1 cellular context compared by ENCODE assay signal in the genomic region with DNA sequence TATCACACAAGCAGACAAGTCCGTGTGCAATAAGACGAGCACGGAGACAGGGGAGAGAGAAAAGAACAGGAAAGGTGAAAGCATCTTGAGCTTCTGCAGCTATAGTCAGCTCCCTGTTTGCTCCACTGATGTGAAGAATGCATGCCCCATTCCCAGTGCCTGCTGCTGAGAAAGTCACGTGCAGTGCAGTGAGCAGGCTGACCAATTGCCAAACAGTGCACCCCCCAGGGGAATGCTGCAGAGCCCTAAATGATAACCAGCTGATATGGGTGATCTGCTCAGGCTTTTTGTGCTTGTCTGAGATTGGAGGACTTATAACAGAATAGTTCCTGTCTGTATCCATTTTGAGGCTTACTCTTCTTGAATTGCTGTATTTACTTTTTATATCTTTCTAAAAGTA.
TF ChIP-seq lines count a peak whose summit lies in the region.

No MANE protein-coding gene starts in this region.

TF ChIP-seq in SK-N-SH, 30 proteins besides CTCF, POLR2A, EP300 and RAD21:
- TF ChIP-seq FOXJ3 (CRISPR knock-in tag; IDR thresholded peaks at IDR 0.05): 0 out of 2 replicates have a peak, but pooled peaks have one; percentile 52
- TF ChIP-seq TEAD4 (IDR thresholded peaks at IDR 0.05; ENCODE audit: borderline replicate concordance, insufficient read depth): no peak
- TF ChIP-seq, protein P1, sequence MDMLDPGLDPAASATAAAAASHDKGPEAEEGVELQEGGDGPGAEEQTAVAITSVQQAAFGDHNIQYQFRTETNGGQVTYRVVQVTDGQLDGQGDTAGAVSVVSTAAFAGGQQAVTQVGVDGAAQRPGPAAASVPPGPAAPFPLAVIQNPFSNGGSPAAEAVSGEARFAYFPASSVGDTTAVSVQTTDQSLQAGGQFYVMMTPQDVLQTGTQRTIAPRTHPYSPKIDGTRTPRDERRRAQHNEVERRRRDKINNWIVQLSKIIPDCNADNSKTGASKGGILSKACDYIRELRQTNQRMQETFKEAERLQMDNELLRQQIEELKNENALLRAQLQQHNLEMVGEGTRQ (IDR thresholded peaks at IDR 0.05; ENCODE audit: borderline replicate concordance, low read depth, low read length): peak; percentile 64; the same call in 1 of the 2 replicates
- peak; percentile 77 for TF ChIP-seq RCOR1 (IDR thresholded peaks at IDR 0.05; ENCODE audit: low read length)
- peak; percentile 84 for TF ChIP-seq CHD2 (IDR thresholded peaks at IDR 0.05; ENCODE audit: low read length, partially characterized antibody)
- peak; percentile 51; the same call in 1 of the 2 replicates for TF ChIP-seq RFX5 (IDR thresholded peaks at IDR 0.05; ENCODE audit: low read length)
- TF ChIP-seq MXI1 (IDR thresholded peaks at IDR 0.05; ENCODE audit: low read depth, low read length): peak; percentile 75; the same call in 1 of the 2 replicates
- peak; percentile 76 for TF ChIP-seq GATA2 (CRISPR knock-in tag; IDR thresholded peaks at IDR 0.05)
- TF ChIP-seq, protein P2, sequence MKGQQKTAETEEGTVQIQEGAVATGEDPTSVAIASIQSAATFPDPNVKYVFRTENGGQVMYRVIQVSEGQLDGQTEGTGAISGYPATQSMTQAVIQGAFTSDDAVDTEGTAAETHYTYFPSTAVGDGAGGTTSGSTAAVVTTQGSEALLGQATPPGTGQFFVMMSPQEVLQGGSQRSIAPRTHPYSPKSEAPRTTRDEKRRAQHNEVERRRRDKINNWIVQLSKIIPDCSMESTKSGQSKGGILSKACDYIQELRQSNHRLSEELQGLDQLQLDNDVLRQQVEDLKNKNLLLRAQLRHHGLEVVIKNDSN (IDR thresholded peaks at IDR 0.05; ENCODE audit: borderline replicate concordance, low read depth): peak; percentile 52; the same call in 1 of the 2 replicates
- TF ChIP-seq EZH2phosphoT487 (IDR thresholded peaks at IDR 0.05; ENCODE audit: borderline replicate concordance, low read depth): no peak
- no peak for TF ChIP-seq TAF1 (IDR thresholded peaks at IDR 0.05; ENCODE audit: borderline replicate concordance, low read depth, low read length)
- TF ChIP-seq POLR2AphosphoS5 (IDR thresholded peaks at IDR 0.05; ENCODE audit: low read depth, low read length): no peak
- TF ChIP-seq SMC3 (IDR thresholded peaks at IDR 0.05; ENCODE audit: low read depth, low read length): peak; percentile 14; the same call in 1 of the 2 replicates
- TF ChIP-seq FOSL2 (IDR thresholded peaks at IDR 0.05; ENCODE audit: borderline replicate concordance, low read depth): no peak
- TF ChIP-seq TCF12 (IDR thresholded peaks at IDR 0.05): no peak
- no peak for TF ChIP-seq NRF1 (IDR thresholded peaks at IDR 0.05; ENCODE audit: low read depth, low read length)
- TF ChIP-seq, protein P3, sequence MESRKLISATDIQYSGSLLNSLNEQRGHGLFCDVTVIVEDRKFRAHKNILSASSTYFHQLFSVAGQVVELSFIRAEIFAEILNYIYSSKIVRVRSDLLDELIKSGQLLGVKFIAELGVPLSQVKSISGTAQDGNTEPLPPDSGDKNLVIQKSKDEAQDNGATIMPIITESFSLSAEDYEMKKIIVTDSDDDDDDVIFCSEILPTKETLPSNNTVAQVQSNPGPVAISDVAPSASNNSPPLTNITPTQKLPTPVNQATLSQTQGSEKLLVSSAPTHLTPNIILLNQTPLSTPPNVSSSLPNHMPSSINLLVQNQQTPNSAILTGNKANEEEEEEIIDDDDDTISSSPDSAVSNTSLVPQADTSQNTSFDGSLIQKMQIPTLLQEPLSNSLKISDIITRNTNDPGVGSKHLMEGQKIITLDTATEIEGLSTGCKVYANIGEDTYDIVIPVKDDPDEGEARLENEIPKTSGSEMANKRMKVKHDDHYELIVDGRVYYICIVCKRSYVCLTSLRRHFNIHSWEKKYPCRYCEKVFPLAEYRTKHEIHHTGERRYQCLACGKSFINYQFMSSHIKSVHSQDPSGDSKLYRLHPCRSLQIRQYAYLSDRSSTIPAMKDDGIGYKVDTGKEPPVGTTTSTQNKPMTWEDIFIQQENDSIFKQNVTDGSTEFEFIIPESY (IDR thresholded peaks at IDR 0.05; ENCODE audit: borderline replicate concordance, low read depth): no peak
